Comparison of ENCODE assay signal across 7 cellular contexts in genomic region chr2:75260946-75261345, GRCh38.
"Had no signal": no experiment of that assay in that cellular context is flagged by ENCODE, and none has a peak within 500 bp of the region (broad histone marks: within the 10 kb centered on the region; RNA-seq: fewer than 3 reads in every experiment).

No MANE protein-coding gene starts in this region.

- FAIRE-seq: GM12878, GM12891, GM12892, GM18507, GM19239 had no signal

- H3K4me3 ChIP-seq: GM12878 had no signal

- DNase-seq: GDM1, GF-D8 had no signal

- ATAC-seq: GM12878 had no signal
